Comparison of ENCODE assay signal across 8 cellular contexts in genomic region chr10:32332299-32332750, GRCh38. TPM values are rescaled to one million over a fixed set of nuclear protein-coding genes. Genes with fewer than 3 reads are reported as not detected.
A peak's percentile ranks its signal among the peaks of the same experiment; 100 is the strongest.
DNase-seq lines count a peak whose midpoint lies in the region; ATAC-seq and TF ChIP-seq lines count a peak whose summit lies in the region.

No MANE protein-coding gene starts in this region.

- H3K4me1 Mint-ChIP-seq in brain (peaks cover 93% of the 10 kb centered on the region), natural killer cell (peaks cover 82 to 95% of the 10 kb centered on the region in 2 donors), type B pancreatic cell (ENCODE audit: unreplicated experiment) (peaks cover 53% of the 10 kb centered on the region)

- H3K79me1 ChIP-seq in neuronal stem cell (ENCODE audit: low read depth, low read length), result peaks cover 2% of the 10 kb centered on the region

- H2BK120ac ChIP-seq in neuronal stem cell (ENCODE audit: low read depth, low read length), result no peak overlapping the region

- H3K9me3 Mint-ChIP-seq in brain (peaks cover 0 to 5% (median 4%) of the 10 kb centered on the region in 5 experiments), natural killer cell (no peaks in the 10 kb centered on the region), type B pancreatic cell (peaks cover 7% of the 10 kb centered on the region)

- H3K23ac ChIP-seq in neuronal stem cell (ENCODE audit: low read depth, low read length, poor library complexity), result no peak overlapping the region

- TF ChIP-seq CTCF in brain (conservative IDR thresholded peaks at IDR 0.05) (no peak), natural killer cell (IDR thresholded peaks at IDR 0.05) (no peak), type B pancreatic cell (conservative IDR thresholded peaks at IDR 0.05) (no peak)

- no peak overlapping the region for H3K18ac ChIP-seq in neuronal stem cell (ENCODE audit: low read length)

- DNase-seq in T-helper 9 cell (peak; percentile 55), natural killer cell (peak; percentile 67), type B pancreatic cell (ENCODE audit: extremely low spot score, unreplicated experiment) (no peak), neuronal stem cell (ENCODE audit: low spot score) (no peak), NCI-H748 (lab: John Stamatoyannopoulos, UW; ENCODE audit: unreplicated experiment) (no peak)

- H4K8ac ChIP-seq in neuronal stem cell (ENCODE audit: low read depth, low read length), result no peak overlapping the region

- H3K4me2 ChIP-seq in neuronal stem cell (ENCODE audit: insufficient read depth, low read length, poor library complexity, severe bottlenecking), result no peak overlapping the region

- peaks cover 0 to 6% of the 10 kb centered on the region in 2 donors for H3K9me3 ChIP-seq in neuronal stem cell (replicated peaks in 1 of 2; ENCODE audit: control insufficient read depth in 2 of 2, insufficient read depth in 1 of 2, low read depth in 1 of 2, low read length in 2 of 2)

- H3K4me3 Mint-ChIP-seq in brain, result peak overlapping the region in 1 of 5 experiments; percentile 8
- H3K4me3 Mint-ChIP-seq in natural killer cell, result peak overlapping the region; percentile 62
- H3K4me3 Mint-ChIP-seq in type B pancreatic cell, result no peak overlapping the region

- H2BK15ac ChIP-seq in neuronal stem cell (ENCODE audit: low read length), result no peak overlapping the region

- H3K36me3 Mint-ChIP-seq in brain, result peaks cover 59% of the 10 kb centered on the region
- no peaks in the 10 kb centered on the region for H3K36me3 Mint-ChIP-seq in natural killer cell
- H3K36me3 Mint-ChIP-seq in type B pancreatic cell, result peaks cover 15% of the 10 kb centered on the region

- no peak overlapping the region for H3K9ac ChIP-seq in neuronal stem cell (ENCODE audit: low read depth, low read length, poor library complexity)

- H2AFZ ChIP-seq in neuronal stem cell (ENCODE audit: low read length), result no peak overlapping the region

- ATAC-seq in GM18511 (IDR thresholded peaks at IDR 0.05; ENCODE audit: unreplicated experiment) (peak; percentile 96), HG02840 (IDR thresholded peaks at IDR 0.05; ENCODE audit: low FRiP score, unreplicated experiment) (peak; percentile 92), natural killer cell (peak; percentile 95 to 98 (median 96))

- no peak overlapping the region for H2AK5ac ChIP-seq in neuronal stem cell (ENCODE audit: low read depth, low read length)

- no peak overlapping the region for H2BK12ac ChIP-seq in neuronal stem cell (ENCODE audit: low read length)

- no peak overlapping the region for H3K27ac ChIP-seq in neuronal stem cell (replicated peaks; ENCODE audit: low read length)

- H4K91ac ChIP-seq in neuronal stem cell (ENCODE audit: low read depth, low read length, poor library complexity), result no peak overlapping the region

- H3K27ac Mint-ChIP-seq in brain (peak overlapping the region in 4 of 5 experiments; percentile 2 to 63 (median 35)), natural killer cell (peak overlapping the region; percentile 67 to 93), type B pancreatic cell (peak overlapping the region; percentile 9)

- H3K27me3 ChIP-seq in neuronal stem cell (ENCODE audit: control insufficient read depth in 3 of 3, insufficient read depth in 3 of 3, low read depth in 1 of 3, low read length in 3 of 3), result no peaks in the 10 kb centered on the region

- H3K4ac ChIP-seq in neuronal stem cell (ENCODE audit: low read length), result no peak overlapping the region

- no peak overlapping the region for H3K14ac ChIP-seq in neuronal stem cell (ENCODE audit: low read length)

- whole genome bisulfite sequencing in neuronal stem cell (ENCODE audit: extremely low coverage in 2 of 2, insufficient read length in 2 of 2, insufficient replicate concordance in 1 of 2), 2 donors, result no CpG with 5 or more reads among the region's 3 CpGs

- H3K36me3 ChIP-seq in neuronal stem cell (replicated peaks in 1 of 2; ENCODE audit: control insufficient read depth in 2 of 2, insufficient read depth in 2 of 2, low read length in 2 of 2), result peaks cover 0 to 70% of the 10 kb centered on the region in 2 donors

- no peaks in the 10 kb centered on the region for H3K27me3 Mint-ChIP-seq in brain
- no peaks in the 10 kb centered on the region for H3K27me3 Mint-ChIP-seq in natural killer cell (ENCODE audit: low read depth in 2 of 2)
- H3K27me3 Mint-ChIP-seq in type B pancreatic cell, result no peaks in the 10 kb centered on the region

- intact Hi-C loops in natural killer cell (cut with micrococcal nuclease), result loop anchor here (1.0 to 2.0 kb wide), 3 partner anchors 14 to 46 kb away; partner anchors contain the start of gene EPC1

- H3K4me3 ChIP-seq in neuronal stem cell (ENCODE audit: low read length in 2 of 2), result no peak overlapping the region

- peaks cover 4 to 6% of the 10 kb centered on the region in 2 donors for H3K4me1 ChIP-seq in neuronal stem cell (ENCODE audit: control insufficient read depth in 2 of 2, insufficient read depth in 1 of 2, low read depth in 1 of 2, low read length in 2 of 2)

- no peak overlapping the region for H2BK5ac ChIP-seq in neuronal stem cell (ENCODE audit: low read length)

RNA-seq across cellular contexts. Expression of gene EPC1, which starts 14.6 kb away (rescaled TPM):
- polyA plus RNA-seq in brain (ENCODE audit: insufficient read depth, low read depth, low replicate concordance), result 16.4 TPM
- total RNA-seq in natural killer cell, result 100 to 1,000 TPM; 155 to 178 (median 161) TPM
- total RNA-seq in type B pancreatic cell (ENCODE audit: low replicate concordance), result 42.4 and 47.1 TPM in 2 replicates
- 25.4 TPM for polyA plus RNA-seq in neuronal stem cell (2013, experiment 1 of 2)
- polyA plus RNA-seq in neuronal stem cell (2013, experiment 2 of 2), result 24.7 TPM

Comparison
In these comparisons a context has a peak if more than half of its experiments do, and no peak if none do; other contexts are left out.
1. DNase-seq: peak in T-helper 9 cell (single experiment) and natural killer cell (single experiment); none in type B pancreatic cell (single experiment), neuronal stem cell (single experiment) and NCI-H748 (single experiment).
2. H3K27ac Mint-ChIP-seq: peak in every context shown above with its lines; median percentile 80 in natural killer cell; 35 in brain; 9 in type B pancreatic cell.
3. Peak in every context shown above with its lines, with median percentiles within 50 percentile points of each other: ATAC-seq.